1 cellular context compared by ENCODE assay signal in genomic region chr16:88536971-88537751, GRCh38.
A peak's percentile ranks its signal among the peaks of the same experiment; 100 is the strongest.
TF ChIP-seq lines count a peak whose summit lies in the region.

No MANE protein-coding gene starts in this region.

TF ChIP-seq in HepG2, 621 proteins besides CTCF, POLR2A, EP300 and RAD21 (continued from another document):
- peak; percentile 20; the same call in 1 of the 2 replicates for TF ChIP-seq PATZ1 (CRISPR knock-in tag; IDR thresholded peaks at IDR 0.05)
- no peak for TF ChIP-seq ZNF552 (CRISPR knock-in tag; IDR thresholded peaks at IDR 0.05; ENCODE audit: borderline replicate concordance)
- no peak for TF ChIP-seq RORA (CRISPR knock-in tag; IDR thresholded peaks at IDR 0.05)
- TF ChIP-seq TAF15 (IDR thresholded peaks at IDR 0.05; ENCODE audit: low read depth, low read length, poor library complexity, severe bottlenecking), result peak; percentile 89
- no peak for TF ChIP-seq ZMYM3 (CRISPR knock-in tag; IDR thresholded peaks at IDR 0.05)
- no peak for TF ChIP-seq PRDM10 (CRISPR knock-in tag; IDR thresholded peaks at IDR 0.05; ENCODE audit: low read depth)
- no peak for TF ChIP-seq ZFYVE20 (CRISPR knock-in tag; IDR thresholded peaks at IDR 0.05; ENCODE audit: borderline replicate concordance, low read depth)
- no peak for TF ChIP-seq ZNF737 (CRISPR knock-in tag; IDR thresholded peaks at IDR 0.05; ENCODE audit: borderline replicate concordance)
- TF ChIP-seq ZFP82 (CRISPR knock-in tag; IDR thresholded peaks at IDR 0.05; ENCODE audit: borderline replicate concordance), result no peak
- no peak for TF ChIP-seq ZNF652 (CRISPR knock-in tag; IDR thresholded peaks at IDR 0.05; ENCODE audit: borderline replicate concordance, low read depth)
- no peak for TF ChIP-seq NR0B2 (CRISPR knock-in tag; IDR thresholded peaks at IDR 0.05)
- TF ChIP-seq CENPT (CRISPR knock-in tag; IDR thresholded peaks at IDR 0.05; ENCODE audit: low read depth), result no peak
- TF ChIP-seq SNAPC2 (CRISPR knock-in tag; IDR thresholded peaks at IDR 0.05), result no peak
